In genomic region chr17:49054342-49055092, GRCh38 we compare ENCODE assay signal across 1 cellular context.
TF ChIP-seq lines count a peak whose summit lies in the region.

No MANE protein-coding gene starts in this region.

TF ChIP-seq in HEK293, 187 proteins besides CTCF, POLR2A, EP300 and RAD21 (continued from another document):
- TF ChIP-seq ZBTB11 (tag by site-specific recombination; conservative IDR thresholded peaks at IDR 0.05; ENCODE audit: low read depth) (no peak), PRDM1 (tag by site-specific recombination; IDR thresholded peaks at IDR 0.05) (no peak), ZNF654 (tag by site-specific recombination; IDR thresholded peaks at IDR 0.05; ENCODE audit: low read depth) (no peak), SCRT2 (tag by site-specific recombination; IDR thresholded peaks at IDR 0.05) (no peak)
